ENCODE assay signal across 8 cellular contexts in genomic region chr3:32374788-32375595, GRCh38. TPM values are rescaled to one million over a fixed set of nuclear protein-coding genes. Genes with fewer than 3 reads are reported as not detected.
DNase-seq lines count a peak whose midpoint lies in the region; ATAC-seq and TF ChIP-seq lines count a peak whose summit lies in the region.

No MANE protein-coding gene starts in this region.

- no peaks in the 10 kb centered on the region for H3K36me3 ChIP-seq in OCI-LY3 (replicated peaks; ENCODE audit: low read depth, low read length)
- no peaks in the 10 kb centered on the region for H3K36me3 ChIP-seq in fibroblast of lung (ENCODE audit: control insufficient read depth, insufficient read depth, low read length)

- ATAC-seq in HG02981 (IDR thresholded peaks at IDR 0.05; ENCODE audit: unreplicated experiment): peak; percentile 59

- H3K27ac Mint-ChIP-seq in neural crest cell (ENCODE audit: unreplicated experiment): no peak overlapping the region

- no peak overlapping the region for H3K27ac ChIP-seq in OCI-LY3 (ENCODE audit: low read length)
- no peak overlapping the region for H3K27ac ChIP-seq in fibroblast of lung (ENCODE audit: insufficient read depth, low read length)

- H2AFZ ChIP-seq in OCI-LY3 (ENCODE audit: low read depth, low read length) (peak overlapping the region; percentile 94), fibroblast of lung (ENCODE audit: low read length) (no peak overlapping the region)

- peak; percentile 7 for DNase-seq in NK-92 treated with Interleukin-12 subunit alpha and Interleukin-12 subunit beta, amount 100 ng/mL, for 24 hours (lab: John Stamatoyannopoulos, UW)
- DNase-seq in NK-92 (lab: John Stamatoyannopoulos, UW; ENCODE audit: unreplicated experiment) (no peak), activated T-cell treated with anti-CD3 and anti-CD28 coated beads for 4 hours (peak; percentile 77), fibroblast of lung (ENCODE audit: low read depth in 2 of 2) (peak; percentile 61 to 82), neural crest cell (ENCODE audit: low read depth, low spot score) (peak; percentile 75), ureter (ENCODE audit: low spot score) (peak; percentile 77)

- no peaks in the 10 kb centered on the region for H4K20me1 ChIP-seq in OCI-LY3 (ENCODE audit: insufficient read depth, low read length)
- no peaks in the 10 kb centered on the region for H4K20me1 ChIP-seq in fibroblast of lung (ENCODE audit: control insufficient read depth, extremely low read depth, insufficient read depth, low read length)

- peak overlapping the region; percentile 32 for H3K9ac ChIP-seq in OCI-LY3 (ENCODE audit: low read length)
- H3K9ac ChIP-seq in fibroblast of lung (ENCODE audit: insufficient read depth, low read length): no peak overlapping the region

- peak overlapping the region; percentile 53 for H3K4me3 ChIP-seq in OCI-LY3 (ENCODE audit: low read length)
- H3K4me3 ChIP-seq in fibroblast of lung (replicated peaks in 1 of 4; ENCODE audit: control extremely low read depth in 1 of 4, insufficient read depth in 1 of 4, low read depth in 3 of 4, low read length in 4 of 4): no peak overlapping the region

- no peaks in the 10 kb centered on the region for H3K27me3 Mint-ChIP-seq in neural crest cell (ENCODE audit: low read depth)

- peaks cover 14% of the 10 kb centered on the region for H3K4me1 Mint-ChIP-seq in neural crest cell

- no peaks in the 10 kb centered on the region for H3K36me3 Mint-ChIP-seq in neural crest cell (ENCODE audit: low read depth)

- H3K9me3 Mint-ChIP-seq in neural crest cell: no peaks in the 10 kb centered on the region

- H3K4me2 ChIP-seq in OCI-LY3 (ENCODE audit: low read length): peak overlapping the region; percentile 67
- no peak overlapping the region for H3K4me2 ChIP-seq in fibroblast of lung (ENCODE audit: extremely low read depth, insufficient read depth, low read length)

- no peak overlapping the region for H3K4me3 Mint-ChIP-seq in neural crest cell

- H3K9me3 ChIP-seq in OCI-LY3 (ENCODE audit: insufficient read depth, low read length): no peaks in the 10 kb centered on the region
- H3K9me3 ChIP-seq in fibroblast of lung (ENCODE audit: control insufficient read depth, insufficient read depth, low read depth, low read length): no peaks in the 10 kb centered on the region

- peaks cover 9% of the 10 kb centered on the region; the same call in 1 of the 2 replicates for H3K4me1 ChIP-seq in OCI-LY3 (ENCODE audit: low read length)
- no peaks in the 10 kb centered on the region for H3K4me1 ChIP-seq in fibroblast of lung (ENCODE audit: control insufficient read depth, extremely low read depth, insufficient read depth, low read length)

- TF ChIP-seq CTCF in OCI-LY3 (IDR thresholded peaks at IDR 0.05; ENCODE audit: low read depth, low read length) (peak; percentile 88), fibroblast of lung (conservative IDR thresholded peaks at IDR 0.05 in 1 of 2, IDR thresholded peaks at IDR 0.05 in 1 of 2; ENCODE audit: low read depth in 1 of 2, low read length in 2 of 2) (peak; percentile 51 to 60), neural crest cell (conservative IDR thresholded peaks at IDR 0.05) (peak; percentile 78)

- peaks cover 18% of the 10 kb centered on the region for H3K27me3 ChIP-seq in OCI-LY3 (ENCODE audit: low read depth, low read length)
- no peaks in the 10 kb centered on the region for H3K27me3 ChIP-seq in fibroblast of lung (ENCODE audit: control insufficient read depth, insufficient read depth, low read length)

- H3K79me2 ChIP-seq in OCI-LY3 (ENCODE audit: low read length): no peaks in the 10 kb centered on the region
- no peaks in the 10 kb centered on the region for H3K79me2 ChIP-seq in fibroblast of lung (ENCODE audit: control insufficient read depth, insufficient read depth, low read length)

RNA-seq across cellular contexts. Expression of gene CMTM7, which starts 16.7 kb away (rescaled TPM):
- total RNA-seq in fibroblast of lung: 3.3 and 3.5 TPM in 2 replicates
- 9.3 and 14.3 TPM in 2 replicates for polyA plus RNA-seq in fibroblast of lung
- polyA plus RNA-seq in fibroblast of lung (2012): 8.3 and 11.6 TPM in 2 replicates
- polyA minus RNA-seq in fibroblast of lung (ENCODE audit: low replicate concordance): 17.6 and 22.4 TPM in 2 replicates
- total RNA-seq in neural crest cell: 37.4 and 38.0 TPM in 2 replicates
- 72.2 TPM for total RNA-seq in ureter
